In genomic region chr22:41048791-41049717, GRCh38 we compare ENCODE assay signal across 7 cellular contexts. TPM values are rescaled to one million over a fixed set of nuclear protein-coding genes. Genes with fewer than 3 reads are reported as not detected.
DNase-seq lines count a peak whose midpoint lies in the region; ATAC-seq and TF ChIP-seq lines count a peak whose summit lies in the region.

No MANE protein-coding gene starts in this region.

- H2BK5ac ChIP-seq in IMR-90 (ENCODE audit: low read depth, low read length, poor library complexity, severe bottlenecking): peak overlapping the region; percentile 10

- peak overlapping the region; percentile 91; the same call in 1 of the 2 replicates for H3K23ac ChIP-seq in IMR-90 (ENCODE audit: low read depth, low read length)

- H3K9me1 ChIP-seq in IMR-90 (ENCODE audit: insufficient read depth, low read length): peaks cover 17% of the 10 kb centered on the region

- peak overlapping the region; percentile 69 for H2AK9ac ChIP-seq in IMR-90 (replicated peaks; ENCODE audit: low read depth, low read length, poor library complexity)

- DNase-seq in IMR-90 (peak; percentile 80), coronary artery (ENCODE audit: low spot score) (peak; percentile 74), lung (ENCODE audit: low spot score) (peak; percentile 53), thyroid gland (peak; percentile 28 to 42), MG63 (no peak)

- no TSS peak for BruUV-seq in IMR-90 (replicated peaks; lab: Mats Ljungman, UMichigan)

- peak overlapping the region; percentile 80 to 93 for H4K8ac ChIP-seq in IMR-90 (ENCODE audit: low read depth in 2 of 2, low read length in 2 of 2)

- POLR2A ChIA-PET in IMR-90 (lab: Charles Lee; ENCODE audit: unreplicated experiment): no interaction called here

- peak overlapping the region; percentile 45 for H3K4me2 ChIP-seq in IMR-90 (ENCODE audit: low read depth, low read length)

- TF ChIP-seq CTCF in IMR-90 (conservative IDR thresholded peaks at IDR 0.05; ENCODE audit: low read depth, low read length): no peak
- no peak for TF ChIP-seq CTCF in coronary artery (IDR thresholded peaks at IDR 0.05)
- no peak for TF ChIP-seq CTCF in lung (IDR thresholded peaks at IDR 0.05; ENCODE audit: control extremely low read depth, extremely low read depth)
- no peak for TF ChIP-seq CTCF in thyroid gland (IDR thresholded peaks at IDR 0.05)

- H3K4me3 ChIP-seq in IMR-90 (ENCODE audit: insufficient read depth, low read depth, low read length) (no peak overlapping the region), coronary artery (peak overlapping the region; percentile 56), lung (no peak overlapping the region), thyroid gland (replicated peaks in 1 of 3) (no peak overlapping the region), MG63 (no peak overlapping the region)

- H3K4ac ChIP-seq in IMR-90 (ENCODE audit: low read depth, low read length): peak overlapping the region; percentile 91

- no peaks in the 10 kb centered on the region for H3K79me1 ChIP-seq in IMR-90 (ENCODE audit: low read depth in 1 of 2, low read length in 2 of 2)

- H3K36me3 ChIP-seq in IMR-90 (ENCODE audit: control insufficient read depth, insufficient read depth, low read length): no peaks in the 10 kb centered on the region
- H3K36me3 ChIP-seq in lung (ENCODE audit: control insufficient read depth in 2 of 2, insufficient read depth in 2 of 2, low read length in 2 of 2): no peaks in the 10 kb centered on the region
- H3K36me3 ChIP-seq in thyroid gland: no peaks in the 10 kb centered on the region
- no peaks in the 10 kb centered on the region for H3K36me3 ChIP-seq in MG63

- no peaks in the 10 kb centered on the region for H3K9me3 ChIP-seq in IMR-90 (ENCODE audit: control insufficient read depth, insufficient read depth, low read length)
- H3K9me3 ChIP-seq in lung (ENCODE audit: control insufficient read depth in 2 of 2, insufficient read depth in 1 of 2, low read length in 1 of 2): no peaks in the 10 kb centered on the region
- H3K9me3 ChIP-seq in thyroid gland: no peaks in the 10 kb centered on the region
- H3K9me3 ChIP-seq in MG63: no peaks in the 10 kb centered on the region

- TF ChIP-seq RAD21 in IMR-90 (IDR thresholded peaks at IDR 0.05; ENCODE audit: low read length): no peak

- peak overlapping the region; percentile 52; the same call in 1 of the 2 replicates for H3K27ac ChIP-seq in IMR-90 (ENCODE audit: insufficient read depth, low read length)
- peak overlapping the region in 1 of 2 donors; percentile 6 for H3K27ac ChIP-seq in coronary artery
- peak overlapping the region in 1 of 2 donors; percentile 55 for H3K27ac ChIP-seq in lung (ENCODE audit: low read depth in 1 of 2, low read length in 1 of 2)
- H3K27ac ChIP-seq in thyroid gland: no peak overlapping the region

- H3K27me3 ChIP-seq in IMR-90 (ENCODE audit: control insufficient read depth, insufficient read depth, low read length) (no peaks in the 10 kb centered on the region), lung (ENCODE audit: control insufficient read depth, insufficient read depth) (no peaks in the 10 kb centered on the region), thyroid gland (no peaks in the 10 kb centered on the region), MG63 (no peaks in the 10 kb centered on the region)

- 0 out of 2 replicates have a peak overlapping the region, but pooled peaks have one; percentile 8 for H3K9ac ChIP-seq in IMR-90 (ENCODE audit: low read depth, low read length)

- H4K20me1 ChIP-seq in IMR-90 (ENCODE audit: insufficient read depth, low read length): peaks cover 5% of the 10 kb centered on the region; the same call in 1 of the 2 replicates

- TF ChIP-seq POLR2A in IMR-90 (IDR thresholded peaks at IDR 0.05; ENCODE audit: low read depth, low read length): no peak
- TF ChIP-seq POLR2A in thyroid gland (IDR thresholded peaks at IDR 0.05): no peak

- H2AK5ac ChIP-seq in IMR-90 (ENCODE audit: low read depth, low read length): no peak overlapping the region; the same call in 1 of the 2 replicates

- H4K5ac ChIP-seq in IMR-90 (ENCODE audit: low read depth, low read length): peak overlapping the region; percentile 10

- H4K91ac ChIP-seq in IMR-90 (ENCODE audit: insufficient read depth, low read depth, low read length): peak overlapping the region; percentile 75

- peak overlapping the region; percentile 12; the same call in 1 of the 2 replicates for H2BK20ac ChIP-seq in IMR-90 (ENCODE audit: low read depth, low read length)

- 14% methylated on average over 13 of the region's 31 CpGs; no CpG with 5 or more reads in 1 of the 2 experiments for WGBS in IMR-90 (ENCODE audit: extremely low coverage in 2 of 2, insufficient read length in 1 of 2), 2 experiments
- 50 to 63% methylated on average over 31 of the region's 31 CpGs for WGBS in lung, 2 donors
- WGBS in thyroid gland, 2 donors: 66 to 68% methylated on average over 29 to 31 of the region's 31 CpGs

- intact Hi-C loops in IMR-90 (cut with micrococcal nuclease): loop anchor here (2.0 kb wide), 1 partner anchor 20 kb away; no protein-coding TSS in a partner anchor
- intact Hi-C loops in thyroid gland (cut with DNase I): no loop called here

- H3K4me1 ChIP-seq in IMR-90 (ENCODE audit: control insufficient read depth, insufficient read depth, low read length): peaks cover 15% of the 10 kb centered on the region; the same call in 1 of the 2 replicates
- peaks cover 0 to 10% of the 10 kb centered on the region in 2 donors for H3K4me1 ChIP-seq in lung (ENCODE audit: control insufficient read depth in 2 of 2, insufficient read depth in 2 of 2, low read length in 2 of 2)
- peaks cover 14 to 19% of the 10 kb centered on the region in 2 donors for H3K4me1 ChIP-seq in thyroid gland

- CTCF ChIA-PET in IMR-90 (lab: Yijun Ruan, JAX): no interaction called here

- peak overlapping the region; percentile 85 for H2BK120ac ChIP-seq in IMR-90 (ENCODE audit: low read depth, low read length)

- H3K56ac ChIP-seq in IMR-90 (ENCODE audit: extremely low read depth, insufficient read depth, low read length): peak overlapping the region; percentile 48; the same call in 1 of the 2 replicates

- dilution Hi-C loops in IMR-90 (cut with HindIII; ENCODE audit: low sequenced_read_pairs, unreplicated experiment): no loop called here

- peak overlapping the region; percentile 97 for H2AFZ ChIP-seq in IMR-90 (replicated peaks; ENCODE audit: low read length, poor library complexity)

- H3K14ac ChIP-seq in IMR-90 (replicated peaks; ENCODE audit: low read depth, low read length): peak overlapping the region; percentile 81

- peak overlapping the region; percentile 63; the same call in 1 of the 3 replicates for H2BK15ac ChIP-seq in IMR-90 (ENCODE audit: low read depth, low read length)

- H3K18ac ChIP-seq in IMR-90 (ENCODE audit: low read depth, low read length): peak overlapping the region; percentile 30

- in situ Hi-C loops in IMR-90 (cut with MboI; ENCODE audit: low sequenced_read_pairs): no loop called here

- ATAC-seq in IMR-90 (ENCODE audit: low read depth): peak; percentile 79
- peak; percentile 58 for ATAC-seq in lung (ENCODE audit: insufficient read depth, low FRiP score)
- no peak for ATAC-seq in HG03457 (IDR thresholded peaks at IDR 0.05; ENCODE audit: unreplicated experiment)
- no peak for ATAC-seq in HG02588 (IDR thresholded peaks at IDR 0.05; ENCODE audit: unreplicated experiment)

TF ChIP-seq in IMR-90, 13 proteins besides CTCF, POLR2A, EP300 and RAD21:
- TF ChIP-seq MAFK (IDR thresholded peaks at IDR 0.05; ENCODE audit: low read depth, low read length) (no peak), MXI1 (IDR thresholded peaks at IDR 0.05; ENCODE audit: borderline replicate concordance, low read depth, low read length) (peak; percentile 88)

RNA-seq across cellular contexts. Expression of gene EP300, which starts 43.3 kb away (rescaled TPM):
- 17.5 and 27.4 TPM in 2 replicates for total RNA-seq in IMR-90 (2012; rRNA removed)
- 21.9 and 23.3 TPM in 2 replicates for polyA plus RNA-seq in IMR-90 (2012; rRNA removed)
- polyA plus RNA-seq in IMR-90 (2012; cell fraction: cytosol; rRNA removed): 8.0 and 8.8 TPM in 2 replicates
- polyA plus RNA-seq in IMR-90 (2012; cell fraction: nucleus; rRNA removed; ENCODE audit: low replicate concordance): 35.3 and 38.0 TPM in 2 replicates
- total RNA-seq in lung: 100 to 1,000 TPM in 1 of 2 donors, 10 to 100 TPM in 1; 67.1 to 177 TPM
- polyA plus RNA-seq in lung: 10 to 100 TPM; 14.9 to 21.7 TPM
- total RNA-seq in thyroid gland: 100 to 1,000 TPM in 2 of 4 donors, 10 to 100 TPM in 2; 72.9 to 163 (median 120) TPM
- total RNA-seq in MG63 (2014; rRNA removed; shearing (Covaris generic); ENCODE audit: low replicate concordance): 10.9 and 11.0 TPM in 2 replicates

Comparison
In these comparisons a context has a peak if more than half of its experiments do, and no peak if none do; other contexts are left out.
1. ATAC-seq: peak in IMR-90 (single experiment) and lung (single experiment); none in HG03457 (single experiment) and HG02588 (single experiment).